Comparison of ENCODE assay signal across 8 cellular contexts in genomic region chr10:14010083-14010551, GRCh38.
DNase-seq lines count a peak whose midpoint lies in the region; ATAC-seq, FAIRE-seq and TF ChIP-seq lines count a peak whose summit lies in the region.

No MANE protein-coding gene starts in this region.

- peak overlapping the region; percentile 80; the same call in 1 of the 2 replicates for H2AFZ ChIP-seq in GM23338

- H3K27ac Mint-ChIP-seq in GM23338: peak overlapping the region; percentile 95
- peak overlapping the region; percentile 10 to 76 for H3K27ac Mint-ChIP-seq in activated naive CD4-positive, alpha-beta T cell treated with anti-CD3 and anti-CD28 coated beads, Interleukin-2, amount 50 U/mL, for 72 hours

- peaks cover 42% of the 10 kb centered on the region for H3K4me1 ChIP-seq in GM23338 (ENCODE audit: insufficient read depth)
- no peaks in the 10 kb centered on the region for H3K4me1 ChIP-seq in foreskin keratinocyte

- H3K27me3 Mint-ChIP-seq in GM23338 (ENCODE audit: insufficient read depth, low read depth, poor library complexity): peaks cover 10% of the 10 kb centered on the region

- POLR2A ChIA-PET in AG04449 (lab: Yijun Ruan, JAX): interaction anchor here (0.6 kb wide), 1 partner anchor 25 kb away, joined by 3 read pairs; no protein-coding TSS in a partner anchor

- no peaks in the 10 kb centered on the region for H3K9me3 Mint-ChIP-seq in GM23338
- H3K9me3 Mint-ChIP-seq in activated naive CD4-positive, alpha-beta T cell treated with anti-CD3 and anti-CD28 coated beads, Interleukin-2, amount 50 U/mL, for 72 hours: no peaks in the 10 kb centered on the region

- H3K27ac ChIP-seq in GM23338 (ENCODE audit: low read depth) (peak overlapping the region; percentile 66; the same call in 1 of the 2 replicates), foreskin keratinocyte (no peak overlapping the region)

- CTCF ChIA-PET in AG04449 (lab: Yijun Ruan, JAX): no interaction called here

- no peaks in the 10 kb centered on the region for H4K20me1 ChIP-seq in GM23338 (replicated peaks; ENCODE audit: insufficient read depth)

- H3K9me2 ChIP-seq in GM23338 (ENCODE audit: insufficient read depth): peaks cover 5% of the 10 kb centered on the region; the same call in 1 of the 2 replicates

- H3K4me3 ChIP-seq in AG04449 (ENCODE audit: low read depth, low read length) (peak overlapping the region; percentile 65), GM23338 (no peak overlapping the region; the same call in 1 of the 2 replicates)

- no peaks in the 10 kb centered on the region for H3K36me3 Mint-ChIP-seq in GM23338 (ENCODE audit: low read depth)
- no peaks in the 10 kb centered on the region for H3K36me3 Mint-ChIP-seq in activated naive CD4-positive, alpha-beta T cell treated with anti-CD3 and anti-CD28 coated beads, Interleukin-2, amount 50 U/mL, for 72 hours

- no peaks in the 10 kb centered on the region for H3F3A ChIP-seq in GM23338 (replicated peaks; ENCODE audit: low read depth)

- H3K4me3 Mint-ChIP-seq in GM23338: peak overlapping the region; percentile 47; the same call in 2 of the 3 replicates

- peak overlapping the region; percentile 30 for H3K4me2 ChIP-seq in GM23338

- DNase-seq in AG04449 (ENCODE audit: low read depth, low spot score) (peak; percentile 63), GM23338 (ENCODE audit: low spot score) (peak; percentile 38), kidney glomerular epithelial cell (lab: John Stamatoyannopoulos, UW) (peak; percentile 52), GF-D8 (lab: John Stamatoyannopoulos, UW) (no peak), RCC 7860 (ENCODE audit: low spot score) (no peak), foreskin keratinocyte (no peak)
- no peak for DNase-seq in activated naive CD4-positive, alpha-beta T cell treated with anti-CD3 and anti-CD28 coated beads, Interleukin-2, amount 50 U/mL, for 72 hours (ENCODE audit: low spot score in 2 of 2)

- H3K36me3 ChIP-seq in GM23338 (ENCODE audit: insufficient read depth): no peaks in the 10 kb centered on the region

- H3K27me3 ChIP-seq in GM23338 (ENCODE audit: insufficient read depth): no peaks in the 10 kb centered on the region
- H3K27me3 ChIP-seq in foreskin keratinocyte: no peaks in the 10 kb centered on the region

- ATAC-seq in GM23338 (peak; percentile 73), foreskin keratinocyte (no peak), HG02588 (IDR thresholded peaks at IDR 0.05; ENCODE audit: unreplicated experiment) (no peak)
- no peak for ATAC-seq in activated naive CD4-positive, alpha-beta T cell treated with anti-CD3 and anti-CD28 coated beads, Interleukin-2, amount 50 U/mL, for 72 hours

- FAIRE-seq in RCC 7860 (lab: Jason Lieb, UNC): no peak

- TF ChIP-seq CTCF in AG04449 (IDR thresholded peaks at IDR 0.05; ENCODE audit: insufficient read depth, low read length, missing control alignments) (no peak), GM23338 (conservative IDR thresholded peaks at IDR 0.05; ENCODE audit: low read depth in 2 of 2) (no peak), foreskin keratinocyte (conservative IDR thresholded peaks at IDR 0.05) (no peak)

- H3K4me1 Mint-ChIP-seq in GM23338: peaks cover 38% of the 10 kb centered on the region

- no peaks in the 10 kb centered on the region for H3K79me2 ChIP-seq in GM23338 (replicated peaks; ENCODE audit: insufficient read depth)

TF ChIP-seq in GM23338, 12 proteins besides CTCF, POLR2A, EP300 and RAD21 (continues in another document):
- TF ChIP-seq, protein P1, sequence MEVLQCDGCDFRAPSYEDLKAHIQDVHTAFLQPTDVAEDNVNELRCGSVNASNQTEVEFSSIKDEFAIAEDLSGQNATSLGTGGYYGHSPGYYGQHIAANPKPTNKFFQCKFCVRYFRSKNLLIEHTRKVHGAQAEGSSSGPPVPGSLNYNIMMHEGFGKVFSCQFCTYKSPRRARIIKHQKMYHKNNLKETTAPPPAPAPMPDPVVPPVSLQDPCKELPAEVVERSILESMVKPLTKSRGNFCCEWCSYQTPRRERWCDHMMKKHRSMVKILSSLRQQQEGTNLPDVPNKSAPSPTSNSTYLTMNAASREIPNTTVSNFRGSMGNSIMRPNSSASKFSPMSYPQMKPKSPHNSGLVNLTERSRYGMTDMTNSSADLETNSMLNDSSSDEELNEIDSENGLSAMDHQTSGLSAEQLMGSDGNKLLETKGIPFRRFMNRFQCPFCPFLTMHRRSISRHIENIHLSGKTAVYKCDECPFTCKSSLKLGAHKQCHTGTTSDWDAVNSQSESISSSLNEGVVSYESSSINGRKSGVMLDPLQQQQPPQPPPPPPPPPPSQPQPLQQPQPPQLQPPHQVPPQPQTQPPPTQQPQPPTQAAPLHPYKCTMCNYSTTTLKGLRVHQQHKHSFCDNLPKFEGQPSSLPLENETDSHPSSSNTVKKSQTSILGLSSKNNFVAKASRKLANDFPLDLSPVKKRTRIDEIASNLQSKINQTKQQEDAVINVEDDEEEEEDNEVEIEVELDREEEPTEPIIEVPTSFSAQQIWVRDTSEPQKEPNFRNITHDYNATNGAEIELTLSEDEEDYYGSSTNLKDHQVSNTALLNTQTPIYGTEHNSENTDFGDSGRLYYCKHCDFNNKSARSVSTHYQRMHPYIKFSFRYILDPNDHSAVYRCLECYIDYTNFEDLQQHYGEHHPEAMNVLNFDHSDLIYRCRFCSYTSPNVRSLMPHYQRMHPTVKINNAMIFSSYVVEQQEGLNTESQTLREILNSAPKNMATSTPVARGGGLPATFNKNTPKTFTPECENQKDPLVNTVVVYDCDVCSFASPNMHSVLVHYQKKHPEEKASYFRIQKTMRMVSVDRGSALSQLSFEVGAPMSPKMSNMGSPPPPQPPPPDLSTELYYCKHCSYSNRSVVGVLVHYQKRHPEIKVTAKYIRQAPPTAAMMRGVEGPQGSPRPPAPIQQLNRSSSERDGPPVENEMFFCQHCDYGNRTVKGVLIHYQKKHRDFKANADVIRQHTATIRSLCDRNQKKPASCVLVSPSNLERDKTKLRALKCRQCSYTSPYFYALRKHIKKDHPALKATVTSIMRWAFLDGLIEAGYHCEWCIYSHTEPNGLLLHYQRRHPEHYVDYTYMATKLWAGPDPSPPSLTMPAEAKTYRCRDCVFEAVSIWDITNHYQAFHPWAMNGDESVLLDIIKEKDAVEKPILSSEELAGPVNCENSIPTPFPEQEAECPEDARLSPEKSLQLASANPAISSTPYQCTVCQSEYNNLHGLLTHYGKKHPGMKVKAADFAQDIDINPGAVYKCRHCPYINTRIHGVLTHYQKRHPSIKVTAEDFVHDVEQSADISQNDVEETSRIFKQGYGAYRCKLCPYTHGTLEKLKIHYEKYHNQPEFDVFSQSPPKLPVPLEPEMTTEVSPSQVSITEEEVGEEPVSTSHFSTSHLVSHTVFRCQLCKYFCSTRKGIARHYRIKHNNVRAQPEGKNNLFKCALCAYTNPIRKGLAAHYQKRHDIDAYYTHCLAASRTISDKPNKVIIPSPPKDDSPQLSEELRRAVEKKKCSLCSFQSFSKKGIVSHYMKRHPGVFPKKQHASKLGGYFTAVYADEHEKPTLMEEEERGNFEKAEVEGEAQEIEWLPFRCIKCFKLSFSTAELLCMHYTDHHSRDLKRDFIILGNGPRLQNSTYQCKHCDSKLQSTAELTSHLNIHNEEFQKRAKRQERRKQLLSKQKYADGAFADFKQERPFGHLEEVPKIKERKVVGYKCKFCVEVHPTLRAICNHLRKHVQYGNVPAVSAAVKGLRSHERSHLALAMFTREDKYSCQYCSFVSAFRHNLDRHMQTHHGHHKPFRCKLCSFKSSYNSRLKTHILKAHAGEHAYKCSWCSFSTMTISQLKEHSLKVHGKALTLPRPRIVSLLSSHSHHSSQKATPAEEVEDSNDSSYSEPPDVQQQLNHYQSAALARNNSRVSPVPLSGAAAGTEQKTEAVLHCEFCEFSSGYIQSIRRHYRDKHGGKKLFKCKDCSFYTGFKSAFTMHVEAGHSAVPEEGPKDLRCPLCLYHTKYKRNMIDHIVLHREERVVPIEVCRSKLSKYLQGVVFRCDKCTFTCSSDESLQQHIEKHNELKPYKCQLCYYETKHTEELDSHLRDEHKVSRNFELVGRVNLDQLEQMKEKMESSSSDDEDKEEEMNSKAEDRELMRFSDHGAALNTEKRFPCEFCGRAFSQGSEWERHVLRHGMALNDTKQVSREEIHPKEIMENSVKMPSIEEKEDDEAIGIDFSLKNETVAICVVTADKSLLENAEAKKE (CRISPR knock-in tag; IDR thresholded peaks at IDR 0.05): no peak
- TF ChIP-seq ETS1 (IDR thresholded peaks at IDR 0.05) (no peak), POLR2AphosphoS5 (IDR thresholded peaks at IDR 0.05; ENCODE audit: low read depth) (no peak), CREB1 (CRISPR knock-in tag; IDR thresholded peaks at IDR 0.05; ENCODE audit: low read depth) (no peak), EZH2phosphoT487 (IDR thresholded peaks at IDR 0.05; ENCODE audit: unreplicated experiment) (no peak), STAT1 (IDR thresholded peaks at IDR 0.05; ENCODE audit: unreplicated experiment) (no peak), ZNF114 (CRISPR knock-in tag; IDR thresholded peaks at IDR 0.05) (no peak), ZNF331 (CRISPR knock-in tag; IDR thresholded peaks at IDR 0.05; ENCODE audit: low read depth) (no peak)

Comparison
In these comparisons a context has a peak if more than half of its experiments do, and no peak if none do; other contexts are left out.
1. DNase-seq: peak in AG04449 (single experiment), GM23338 (single experiment) and kidney glomerular epithelial cell (single experiment); none in activated naive CD4-positive, alpha-beta T cell treated with anti-CD3 and anti-CD28 coated beads, Interleukin-2, amount 50 U/mL, for 72 hours (0 of 2), GF-D8 (single experiment), RCC 7860 (single experiment) and foreskin keratinocyte (0 of 2).